In genomic region chr12:63103489-63104131, GRCh38 we compare ENCODE assay signal across 9 cellular contexts. TPM values are rescaled to one million over a fixed set of nuclear protein-coding genes. Genes with fewer than 3 reads are reported as not detected.
A peak's percentile ranks its signal among the peaks of the same experiment; 100 is the strongest.
DNase-seq lines count a peak whose midpoint lies in the region; ATAC-seq and TF ChIP-seq lines count a peak whose summit lies in the region.
"Had no signal": no experiment of that assay in that cellular context is flagged by ENCODE, and none has a peak within 500 bp of the region (broad histone marks: within the 10 kb centered on the region; RNA-seq: fewer than 3 reads in every experiment).

No MANE protein-coding gene starts in this region.

- H3K4me1 ChIP-seq in OCI-LY7 (ENCODE audit: insufficient read depth, low read length, poor library complexity, severe bottlenecking): no peaks in the 10 kb centered on the region
- H3K4me1 ChIP-seq: BLaER1 treated with 17β-estradiol and CSF1 and Interleukin-3, amounts not matched to agents 10 nM and 100 nM had no signal

- TF ChIP-seq CTCF in OCI-LY7 (conservative IDR thresholded peaks at IDR 0.05; ENCODE audit: low read length) (peak; percentile 89), retinal pigment epithelial cell (conservative IDR thresholded peaks at IDR 0.05; ENCODE audit: low read depth, low read length) (peak; percentile 77)

- POLR2A ChIA-PET in OCI-LY7 (lab: Charles Lee): no interaction called here

- no peaks in the 10 kb centered on the region for H3K9me2 ChIP-seq in OCI-LY7 (ENCODE audit: insufficient read depth, low read length)

- no peaks in the 10 kb centered on the region for H3K27me3 ChIP-seq in H7 (ENCODE audit: control insufficient read depth, insufficient read depth, low read length)
- H3K27me3 ChIP-seq: BLaER1 treated with 17β-estradiol and CSF1 and Interleukin-3, amounts not matched to agents 10 nM and 100 nM had no signal

- H3K36me3 ChIP-seq in H7 (replicated peaks; ENCODE audit: control insufficient read depth, insufficient read depth, low read length) (no peaks in the 10 kb centered on the region), OCI-LY7 (ENCODE audit: insufficient read depth, low read length) (no peaks in the 10 kb centered on the region)
- H3K36me3 ChIP-seq: BLaER1 treated with 17β-estradiol and CSF1 and Interleukin-3, amounts not matched to agents 10 nM and 100 nM had no signal

- no peak overlapping the region for H3K27ac ChIP-seq in OCI-LY7 (ENCODE audit: low read depth, low read length, poor library complexity, severe bottlenecking)
- H3K27ac ChIP-seq: BLaER1 treated with 17β-estradiol and CSF1 and Interleukin-3, amounts not matched to agents 10 nM and 100 nM had no signal

- TF ChIP-seq POLR2A in erythroblast (IDR thresholded peaks at IDR 0.05; ENCODE audit: low read length): no peak

- no peak overlapping the region for H2AFZ ChIP-seq in OCI-LY7 (ENCODE audit: low read length)

- no peaks in the 10 kb centered on the region for H3K79me2 ChIP-seq in OCI-LY7 (ENCODE audit: insufficient read depth, low read depth, low read length)

- intact Hi-C loops in OCI-LY7 (cut with micrococcal nuclease; ENCODE audit: unreplicated experiment): loop anchor here (5.0 kb wide), 1 partner anchor 1154 kb away; no protein-coding TSS in a partner anchor

- CTCF ChIA-PET in OCI-LY7 (lab: Charles Lee; ENCODE audit: unreplicated experiment): interaction anchor here (0.7 kb wide), 1 partner anchor 1201 kb away, joined by 3 read pairs; no protein-coding TSS in a partner anchor

- H3K4me2 ChIP-seq in OCI-LY7 (ENCODE audit: low read length): no peak overlapping the region
- H3K4me2 ChIP-seq: BLaER1 treated with 17β-estradiol and CSF1 and Interleukin-3, amounts not matched to agents 10 nM and 100 nM had no signal

- DNase-seq in NCI-H1092 treated with DMSO at 0.1 percent for 48 hours (lab: John Stamatoyannopoulos, UW) (peak; percentile 18), NCI-H1092 (lab: John Stamatoyannopoulos, UW) (no peak), H7 (peak; percentile 16), OCI-LY7 (ENCODE audit: low spot score) (peak; percentile 20), erythroblast (lab: John Stamatoyannopoulos, UW) (peak; percentile 51 to 69), retinal pigment epithelial cell (ENCODE audit: low read depth) (no peak), H4 (ENCODE audit: low spot score) (no peak)

- no peaks in the 10 kb centered on the region for H3K9me3 ChIP-seq in OCI-LY7 (ENCODE audit: low read length)
- H3K9me3 ChIP-seq: BLaER1 treated with 17β-estradiol and CSF1 and Interleukin-3, amounts not matched to agents 10 nM and 100 nM had no signal

- no TSS peak for BruUV-seq in OCI-LY7 (replicated peaks; lab: Mats Ljungman, UMichigan)

- H3K4me3 ChIP-seq in H7 (ENCODE audit: insufficient read depth, low read depth, low read length) (no peak overlapping the region), OCI-LY7 (ENCODE audit: low read depth, low read length, poor library complexity, severe bottlenecking) (no peak overlapping the region), retinal pigment epithelial cell (ENCODE audit: low read length) (no peak overlapping the region)
- H3K4me3 ChIP-seq: BLaER1 treated with 17β-estradiol and CSF1 and Interleukin-3, amounts not matched to agents 10 nM and 100 nM had no signal

- H4K20me1 ChIP-seq in OCI-LY7 (ENCODE audit: insufficient read depth, low read length): no peaks in the 10 kb centered on the region
- H4K20me1 ChIP-seq: BLaER1 treated with 17β-estradiol and CSF1 and Interleukin-3, amounts not matched to agents 10 nM and 100 nM had no signal

- ATAC-seq in GM19455 (IDR thresholded peaks at IDR 0.05; ENCODE audit: unreplicated experiment): no peak

RNA-seq across cellular contexts. Expression of gene AVPR1A, which starts 47.4 kb away (rescaled TPM):
- total RNA-seq in H7 (2014; rRNA removed; shearing (Covaris generic)): 0.03 TPM in 1 of 2 replicates, not detected in the other
- total RNA-seq in OCI-LY7 (2014; rRNA removed; shearing (Covaris generic)): not detected in 2 replicates
- not detected in 2 replicates for total RNA-seq in OCI-LY7 (2022)
- not detected in 2 replicates for total RNA-seq in H4 (2014; rRNA removed; shearing (Covaris generic))

Comparison
In these comparisons a context has a peak if more than half of its experiments do, and no peak if none do; other contexts are left out.
1. DNase-seq: peak in NCI-H1092 treated with DMSO at 0.1 percent for 48 hours (single experiment), H7 (single experiment), OCI-LY7 (single experiment) and erythroblast (2 of 2); none in NCI-H1092 (single experiment), retinal pigment epithelial cell (single experiment) and H4 (single experiment).